ENCODE assay signal across 16 cellular contexts in the genomic region with DNA sequence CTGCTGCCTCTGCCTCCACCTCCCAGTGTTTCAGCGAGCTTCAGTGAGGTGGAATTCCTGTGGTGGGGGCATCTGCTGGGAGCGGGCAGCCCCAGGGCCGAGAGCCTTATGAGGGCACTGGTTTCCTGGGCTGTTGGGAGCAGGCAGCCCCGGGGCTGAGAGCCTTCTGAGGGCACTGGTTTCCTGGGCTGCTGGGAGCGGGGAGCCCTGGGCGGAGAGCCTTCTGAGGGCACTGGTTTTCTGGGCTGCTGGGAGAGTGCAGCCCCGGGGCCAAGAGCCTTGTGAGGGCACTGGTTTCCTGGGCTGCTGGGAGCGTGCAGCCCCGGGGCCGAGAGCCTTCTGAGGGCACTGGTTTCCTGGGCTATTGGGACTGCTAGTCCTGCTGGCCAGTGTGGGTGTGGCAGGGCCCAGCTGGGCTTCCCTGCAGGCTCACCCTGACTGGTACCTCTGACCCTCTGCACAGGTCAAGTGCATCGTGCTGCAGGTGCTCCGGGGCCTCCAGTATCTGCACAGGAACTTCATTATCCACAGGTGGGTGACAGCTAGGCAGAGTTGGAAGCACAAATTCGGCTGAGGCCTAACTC.
"Had no signal": no experiment of that assay in that cellular context is flagged by ENCODE, and none has a peak within 500 bp of the region (broad histone marks: within the 10 kb centered on the region; RNA-seq: fewer than 3 reads in every experiment).

No MANE protein-coding gene starts in this region.

- H3K4me3 ChIP-seq: body of pancreas, hepatocyte, lower lobe of right lung, skin epidermis, stomach, thoracic aorta had no signal

- ATAC-seq: body of pancreas; effector memory CD8-positive, alpha-beta T cell; lower lobe of right lung had no signal

- H3K27ac Mint-ChIP-seq: activated CD4-positive, alpha-beta T cell treated with anti-CD3 and anti-CD28 coated beads, Interleukin-2, amount 10 ng/mL, durations not matched to agents 7 days and 5 days; activated naive CD4-positive, alpha-beta T cell treated with anti-CD3 and anti-CD28 coated beads, Interleukin-2, amount 50 U/mL, for 24 hours; activated T-helper 2 cell treated with anti-CD3 and anti-CD28 coated beads, Interferon-gamma antibody, Interleukin-2, Interleukin-4, amounts not matched to agents 10 μg/mL and 5 μg/mL and 100 μg/mL, durations not matched to agents 14 hours and 24 hours and 36 hours; dendritic cell treated with granulocyte-macrophage colony-stimulating factor and Interleukin-4, amounts not matched to agents 40 ng/mL and 50 ng/mL, for 4 days; effector memory CD8-positive, alpha-beta T cell; mesothelial cell of epicardium had no signal

- H3K27me3 ChIP-seq: body of pancreas, hepatocyte, stomach had no signal

- H3K4me3 Mint-ChIP-seq: activated CD4-positive, alpha-beta T cell treated with anti-CD3 and anti-CD28 coated beads, Interleukin-2, amount 10 ng/mL, durations not matched to agents 7 days and 5 days; activated naive CD4-positive, alpha-beta T cell treated with anti-CD3 and anti-CD28 coated beads, Interleukin-2, amount 50 U/mL, for 24 hours; central memory CD8-positive, alpha-beta T cell; dendritic cell treated with granulocyte-macrophage colony-stimulating factor and Interleukin-4, amounts not matched to agents 40 ng/mL and 50 ng/mL, for 4 days; effector memory CD8-positive, alpha-beta T cell; mesothelial cell of epicardium had no signal

- H3K9me3 ChIP-seq: body of pancreas, lower lobe of right lung, stomach, thoracic aorta had no signal

- H2AFZ ChIP-seq: hepatocyte had no signal

- H3K27ac ChIP-seq: body of pancreas, hepatocyte, lower lobe of right lung, skin epidermis, stomach, thoracic aorta had no signal

- DNase-seq: activated CD4-positive, alpha-beta T cell treated with anti-CD3 and anti-CD28 coated beads, Interleukin-2, amount 10 ng/mL, durations not matched to agents 7 days and 5 days; activated CD8-positive, alpha-beta memory T cell treated with anti-CD3 and anti-CD28 coated beads for 24 hours; amniotic stem cell; body of pancreas; effector memory CD8-positive, alpha-beta T cell; kidney glomerular epithelial cell; lower lobe of right lung; stomach had no signal

- H3K4me2 ChIP-seq: hepatocyte had no signal

- H3K27me3 Mint-ChIP-seq: activated CD4-positive, alpha-beta T cell treated with anti-CD3 and anti-CD28 coated beads, Interleukin-2, amount 10 ng/mL, durations not matched to agents 7 days and 5 days; activated naive CD4-positive, alpha-beta T cell treated with anti-CD3 and anti-CD28 coated beads, Interleukin-2, amount 50 U/mL, for 24 hours; central memory CD8-positive, alpha-beta T cell; dendritic cell treated with granulocyte-macrophage colony-stimulating factor and Interleukin-4, amounts not matched to agents 40 ng/mL and 50 ng/mL, for 4 days; effector memory CD8-positive, alpha-beta T cell had no signal

- H3K9me3 Mint-ChIP-seq: activated CD4-positive, alpha-beta T cell treated with anti-CD3 and anti-CD28 coated beads, Interleukin-2, amount 10 ng/mL, durations not matched to agents 7 days and 5 days; activated naive CD4-positive, alpha-beta T cell treated with anti-CD3 and anti-CD28 coated beads, Interleukin-2, amount 50 U/mL, for 24 hours; activated T-helper 2 cell treated with anti-CD3 and anti-CD28 coated beads, Interferon-gamma antibody, Interleukin-2, Interleukin-4, amounts not matched to agents 10 μg/mL and 5 μg/mL and 100 μg/mL, durations not matched to agents 14 hours and 24 hours and 36 hours; central memory CD8-positive, alpha-beta T cell; dendritic cell treated with granulocyte-macrophage colony-stimulating factor and Interleukin-4, amounts not matched to agents 40 ng/mL and 50 ng/mL, for 4 days; effector memory CD8-positive, alpha-beta T cell; mesothelial cell of epicardium had no signal
